ENCODE assay signal across 17 cellular contexts in the genomic region with DNA sequence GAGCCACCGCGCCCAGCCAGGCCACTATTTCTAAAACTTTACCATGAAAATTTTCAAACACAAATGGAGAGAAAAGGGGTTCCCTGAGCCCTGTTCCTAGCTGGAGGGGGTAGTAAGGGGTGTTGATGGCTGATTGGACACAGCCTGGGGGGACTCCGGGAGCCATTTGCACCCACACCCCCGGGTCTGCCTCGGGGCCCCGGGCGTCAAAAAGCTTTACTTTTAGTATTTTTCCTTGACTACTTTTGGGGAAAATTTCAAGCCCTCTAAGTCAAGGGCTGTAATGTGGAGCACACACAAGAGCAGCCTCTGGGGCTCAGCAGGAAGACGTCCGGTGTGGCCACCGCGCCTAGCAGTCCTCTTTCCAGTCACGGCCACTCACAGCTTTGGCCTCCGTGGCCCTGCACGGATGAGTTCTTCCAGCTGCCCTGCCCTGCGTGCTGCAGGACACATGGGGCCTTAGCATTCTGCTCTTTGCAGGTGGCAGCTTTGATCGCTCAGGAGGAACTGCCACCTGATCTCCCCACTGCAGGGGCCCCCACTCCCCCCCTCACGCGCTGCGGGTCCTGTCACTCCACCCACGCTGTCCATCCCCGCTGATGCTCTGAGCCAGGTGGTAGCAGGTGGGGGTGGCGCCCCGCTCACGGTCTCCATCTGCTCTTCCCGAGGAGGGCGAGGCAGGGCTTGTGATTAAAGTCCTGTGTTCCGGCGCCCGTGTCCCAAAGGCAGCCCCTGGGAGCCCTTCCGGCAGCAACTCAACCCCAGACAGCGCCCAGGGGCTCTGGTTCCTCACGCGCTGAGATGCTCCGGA. TPM values are rescaled to one million over a fixed set of nuclear protein-coding genes. Genes with fewer than 3 reads are reported as not detected.
A peak's percentile ranks its signal among the peaks of the same experiment; 100 is the strongest.
DNase-seq lines count a peak whose midpoint lies in the region; ATAC-seq and TF ChIP-seq lines count a peak whose summit lies in the region.
"Had no signal": no experiment of that assay in that cellular context is flagged by ENCODE, and none has a peak within 500 bp of the region (broad histone marks: within the 10 kb centered on the region; RNA-seq: fewer than 3 reads in every experiment).

No MANE protein-coding gene starts in this region.

- no peaks in the 10 kb centered on the region for H3K9me3 ChIP-seq in thyroid gland

- no peaks in the 10 kb centered on the region for H3K27me3 ChIP-seq in thyroid gland

- peaks cover 0 to 3% of the 10 kb centered on the region in 2 donors for H3K4me1 ChIP-seq in thyroid gland

- H3K4me3 ChIP-seq in thyroid gland (replicated peaks in 1 of 3): no peak overlapping the region
- H3K4me3 ChIP-seq: smooth muscle cell had no signal

- no peak for TF ChIP-seq CTCF in thyroid gland (IDR thresholded peaks at IDR 0.05)

- intact Hi-C loops in Right ventricle myocardium inferior (cut with DNase I) (no loop called here), cardiac septum (cut with DNase I) (no loop called here), thyroid gland (cut with DNase I) (no loop called here)

- ATAC-seq in Right ventricle myocardium inferior: no peak
- ATAC-seq: activated CD8-positive, alpha-beta T cell treated with anti-CD3 and anti-CD28 coated beads for 36 hours; stimulated activated naive CD8-positive, alpha-beta T cell treated with anti-CD3 and anti-CD28 coated beads, Interleukin-15, amount 100 ng/mL, for 72 hours had no signal

- H3K27ac ChIP-seq in cingulate gyrus (ENCODE audit: low read depth, low read length) (peak overlapping the region; percentile 47), thyroid gland (no peak overlapping the region)

- DNase-seq in Right ventricle myocardium inferior (ENCODE audit: missing footprints) (peak; percentile 47), cardiac septum (ENCODE audit: low spot score) (no peak), NCI-H2171 (lab: John Stamatoyannopoulos, UW) (peak; percentile 56), thyroid gland (peak; percentile 44 to 47), NCI-H1105 (lab: John Stamatoyannopoulos, UW) (no peak), kidney glomerular epithelial cell (lab: John Stamatoyannopoulos, UW) (no peak)
- no peak for DNase-seq in activated CD8-positive, alpha-beta memory T cell treated with anti-CD3 and anti-CD28 coated beads, Interleukin-2, amount 50 U/mL, for 48 hours
- DNase-seq: activated CD8-positive, alpha-beta T cell treated with anti-CD3 and anti-CD28 coated beads for 36 hours; HCEC 1CT; NCI-H1436 treated with DMSO at 0.1 percent for 48 hours; NCI-H82; occipital lobe; SIG-M5; stimulated activated naive CD8-positive, alpha-beta T cell treated with anti-CD3 and anti-CD28 coated beads, Interleukin-15, amount 100 ng/mL, for 72 hours had no signal

- peaks cover 31 to 32% of the 10 kb centered on the region in 2 donors for H3K36me3 ChIP-seq in thyroid gland

- 73 to 78% methylated on average over 23 to 27 of the region's 34 CpGs for WGBS in thyroid gland, 2 donors

- TF ChIP-seq POLR2A in thyroid gland (IDR thresholded peaks at IDR 0.05): no peak

RNA-seq across cellular contexts. Expression of a gene that starts 14.4 kb away (rescaled TPM):
- total RNA-seq in Right ventricle myocardium inferior (190 TPM), cardiac septum (158 TPM), thyroid gland (100 to 1,000 TPM; 191 to 259 (median 231) TPM)

RNA-seq across cellular contexts. Expression of a gene that starts 42.5 kb away (rescaled TPM):
- total RNA-seq in Right ventricle myocardium inferior (27.8 TPM), cardiac septum (24.9 TPM), thyroid gland (10 to 100 TPM; 40.8 to 69.9 (median 41.7) TPM)

RNA-seq across cellular contexts. Expression of a gene that starts 42.8 kb away (rescaled TPM):
- total RNA-seq in Right ventricle myocardium inferior (57.5 TPM), cardiac septum (75.9 TPM), thyroid gland (10 to 100 TPM; 16.9 to 41.3 (median 29.9) TPM)

RNA-seq across cellular contexts. Expression of a gene that starts 44.7 kb away (rescaled TPM):
- 0.16 TPM for total RNA-seq in Right ventricle myocardium inferior
- 0.38 TPM for total RNA-seq in cardiac septum
- 1 to 10 TPM; 1.7 to 2.6 (median 2.3) TPM for total RNA-seq in thyroid gland

RNA-seq across cellular contexts. Expression of a gene that starts 50.8 kb away (rescaled TPM):
- total RNA-seq in Right ventricle myocardium inferior (0.41 TPM), cardiac septum (0.38 TPM), thyroid gland (1 to 10 TPM; 3.7 to 6.4 (median 4.7) TPM)
- total RNA-seq: fibroblast of villous mesenchyme, occipital lobe had no signal

Comparison
In these comparisons a context has a peak if more than half of its experiments do, and no peak if none do; other contexts are left out.
1. DNase-seq: peak in Right ventricle myocardium inferior (single experiment), NCI-H2171 (single experiment) and thyroid gland (2 of 2); none in cardiac septum (single experiment), NCI-H1105 (single experiment), activated CD8-positive, alpha-beta memory T cell treated with anti-CD3 and anti-CD28 coated beads, Interleukin-2, amount 50 U/mL, for 48 hours (single experiment) and kidney glomerular epithelial cell (single experiment).